8 cellular contexts compared by ENCODE assay signal in the genomic region with DNA sequence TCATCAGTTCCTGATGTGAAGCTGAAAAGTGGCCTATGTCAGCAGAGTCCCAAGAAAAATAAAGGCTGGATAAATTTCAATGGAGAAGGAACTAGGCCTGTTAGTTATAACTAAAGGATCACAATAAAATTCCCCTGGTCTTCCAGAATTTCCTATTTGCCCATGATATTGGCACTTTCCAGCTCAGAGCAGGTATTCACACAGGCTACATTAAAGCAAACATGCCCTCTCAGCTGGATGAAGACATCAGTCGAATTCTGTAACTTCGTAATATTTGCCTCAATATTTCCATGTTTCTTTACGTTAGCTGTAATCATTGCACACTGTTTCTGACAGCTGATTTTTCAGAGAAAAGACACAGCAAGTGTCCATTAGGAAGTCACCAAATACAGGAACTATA.
"Had no signal": no experiment of that assay in that cellular context is flagged by ENCODE, and none has a peak within 500 bp of the region (broad histone marks: within the 10 kb centered on the region; RNA-seq: fewer than 3 reads in every experiment).

No MANE protein-coding gene starts in this region.

- H3K27ac ChIP-seq: KMS-11 had no signal

- H2AFZ ChIP-seq: GM23338 had no signal

- H3K4me3 ChIP-seq: GM23338 had no signal

- H3K9ac ChIP-seq: KMS-11 had no signal

- ATAC-seq: GM23338 had no signal

- DNase-seq: H9, HCEC 1CT, KBM-7 had no signal

- FAIRE-seq: H1, H54, HTR-8/SVneo had no signal

- H3K4me2 ChIP-seq: GM23338, KMS-11 had no signal
